In genomic region chrX:39506131-39506530, GRCh38 we compare ENCODE assay signal across 6 cellular contexts.
"Had no signal": no experiment of that assay in that cellular context is flagged by ENCODE, and none has a peak within 500 bp of the region (broad histone marks: within the 10 kb centered on the region; RNA-seq: fewer than 3 reads in every experiment).

No MANE protein-coding gene starts in this region.

- H3K27ac Mint-ChIP-seq: IgD-negative memory B cell had no signal

- DNase-seq: IMR-90, KBM-7 had no signal

- ATAC-seq: HepG2, K562 had no signal

- H3K27ac ChIP-seq: HL-60 had no signal

- H3K4me3 Mint-ChIP-seq: IgD-negative memory B cell had no signal

- H3K4me3 ChIP-seq: K562 had no signal
